ENCODE assay signal across 1 cellular context in genomic region chr19:33638167-33639033, GRCh38.
TF ChIP-seq lines count a peak whose summit lies in the region.

No MANE protein-coding gene starts in this region.

TF ChIP-seq in HEK293, 187 proteins besides CTCF, POLR2A, EP300 and RAD21 (continued from another document):
- no peak for TF ChIP-seq PRDM4 (tag by site-specific recombination; IDR thresholded peaks at IDR 0.05)
- TF ChIP-seq ZNF10 (tag by site-specific recombination; IDR thresholded peaks at IDR 0.05): no peak
- TF ChIP-seq ZNF174 (tag by site-specific recombination; IDR thresholded peaks at IDR 0.05): no peak
- TF ChIP-seq ZBTB48 (tag by site-specific recombination; IDR thresholded peaks at IDR 0.05): no peak
- no peak for TF ChIP-seq PRDM10 (tag by site-specific recombination; IDR thresholded peaks at IDR 0.05)
- no peak for TF ChIP-seq ZNF580 (tag by site-specific recombination; IDR thresholded peaks at IDR 0.05)
- 0 out of 2 replicates have a peak, but pooled peaks have one; percentile 43 for TF ChIP-seq GLIS2 (tag by site-specific recombination; IDR thresholded peaks at IDR 0.05)
- no peak for TF ChIP-seq FEZF1 (tag by site-specific recombination; IDR thresholded peaks at IDR 0.05)
- no peak for TF ChIP-seq ZNF768 (tag by site-specific recombination; IDR thresholded peaks at IDR 0.05)
- no peak for TF ChIP-seq ZNF776 (tag by site-specific recombination; IDR thresholded peaks at IDR 0.05; ENCODE audit: borderline replicate concordance)
- no peak for TF ChIP-seq SETDB1 (IDR thresholded peaks at IDR 0.05; ENCODE audit: insufficient read length, low read length)
- no peak for TF ChIP-seq GFI1B (tag by site-specific recombination; IDR thresholded peaks at IDR 0.05)
- TF ChIP-seq ZNF596 (tag by site-specific recombination; IDR thresholded peaks at IDR 0.05): no peak
- TF ChIP-seq SP7 (tag by site-specific recombination; IDR thresholded peaks at IDR 0.05): no peak; the same call in 1 of the 2 replicates
- TF ChIP-seq REPIN1 (tag by site-specific recombination; IDR thresholded peaks at IDR 0.05; ENCODE audit: low read depth): no peak
- TF ChIP-seq ZNF341 (tag by site-specific recombination; IDR thresholded peaks at IDR 0.05; ENCODE audit: low read depth): no peak
- TF ChIP-seq ZNF792 (tag by site-specific recombination; IDR thresholded peaks at IDR 0.05): no peak
- TF ChIP-seq ZNF26 (tag by site-specific recombination; IDR thresholded peaks at IDR 0.05): no peak
- peak; percentile 81 for TF ChIP-seq GLIS1 (tag by site-specific recombination; IDR thresholded peaks at IDR 0.05)
- no peak for TF ChIP-seq EGR2 (tag by site-specific recombination; IDR thresholded peaks at IDR 0.05; ENCODE audit: low read depth)
- TF ChIP-seq TSHZ1 (tag by site-specific recombination; IDR thresholded peaks at IDR 0.05; ENCODE audit: borderline replicate concordance): no peak
- no peak for TF ChIP-seq ATF2 (tag by site-specific recombination; IDR thresholded peaks at IDR 0.05; ENCODE audit: low read depth)
- TF ChIP-seq ZNF514 (tag by site-specific recombination; IDR thresholded peaks at IDR 0.05): no peak
- TF ChIP-seq ZXDB (tag by site-specific recombination; IDR thresholded peaks at IDR 0.05): no peak
- no peak for TF ChIP-seq ZNF2 (tag by site-specific recombination; IDR thresholded peaks at IDR 0.05)
- TF ChIP-seq ZNF121 (tag by site-specific recombination; IDR thresholded peaks at IDR 0.05): no peak
- TF ChIP-seq ZNF518A (tag by site-specific recombination; conservative IDR thresholded peaks at IDR 0.05; ENCODE audit: low read depth): 0 out of 2 replicates have a peak, but pooled peaks have one; percentile 9
